In the genomic region with DNA sequence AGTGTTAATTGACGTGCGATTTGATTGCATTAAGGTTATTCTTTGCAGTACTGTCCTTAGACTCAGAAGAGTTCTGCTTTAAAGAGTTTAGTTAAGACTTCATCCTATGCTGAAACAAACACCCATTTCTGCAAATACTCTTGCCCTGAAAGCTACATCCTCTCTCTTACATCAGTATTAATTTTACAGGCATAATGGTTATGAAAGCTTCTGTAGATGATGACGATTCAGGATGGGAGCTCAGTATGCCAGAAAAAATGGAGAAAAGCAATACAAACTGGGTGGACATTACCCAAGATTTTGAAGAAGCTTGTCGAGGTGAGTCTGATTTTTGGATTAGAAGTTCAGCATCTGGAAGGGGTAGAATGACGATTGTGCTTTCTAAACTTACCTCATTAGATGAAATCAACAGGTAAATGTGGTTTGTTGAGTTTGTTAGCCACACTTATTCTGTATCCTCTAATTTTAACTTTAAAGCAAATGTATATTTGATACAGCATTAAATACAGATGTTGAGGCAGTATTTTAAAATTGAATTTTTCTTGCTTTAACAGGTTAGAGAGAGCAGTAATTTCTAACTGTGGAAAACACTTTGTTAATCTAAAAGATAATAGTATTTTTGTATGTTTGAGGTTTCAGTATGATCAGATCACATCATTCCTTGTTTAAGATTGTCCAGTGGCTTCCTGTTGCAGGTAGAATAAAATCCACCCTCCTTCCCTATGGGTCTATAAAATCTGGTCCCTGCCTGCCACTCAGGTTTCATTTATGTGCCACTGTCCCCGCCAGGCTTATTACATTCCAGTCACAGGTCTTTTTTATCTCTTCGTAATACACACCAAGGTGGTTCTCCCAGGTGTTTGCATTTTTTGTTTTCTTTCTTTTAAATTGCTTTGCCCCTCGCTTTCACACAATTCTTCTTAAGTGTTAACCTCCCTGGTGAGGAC, we compare ENCODE assay signal across 8 cellular contexts. TPM values are rescaled to one million over a fixed set of nuclear protein-coding genes. Genes with fewer than 3 reads are reported as not detected.
DNase-seq lines count a peak whose midpoint lies in the region; ATAC-seq and TF ChIP-seq lines count a peak whose summit lies in the region.

No MANE protein-coding gene starts in this region.

- no peak for ATAC-seq in GM19035 (IDR thresholded peaks at IDR 0.05; ENCODE audit: unreplicated experiment)

- peaks cover 41% of the 10 kb centered on the region for H3K36me3 ChIP-seq in SJSA1

- TF ChIP-seq CTCF in GM12865 (IDR thresholded peaks at IDR 0.05; ENCODE audit: insufficient read depth, low read depth, low read length, missing control alignments), result no peak
- no peak for TF ChIP-seq CTCF in fibroblast of pulmonary artery (IDR thresholded peaks at IDR 0.05; ENCODE audit: low read length, missing control alignments)

- H3K4me3 ChIP-seq in GM12865 (ENCODE audit: low read depth, low read length) (peak overlapping the region; percentile 77), SJSA1 (peak overlapping the region; percentile 85), fibroblast of pulmonary artery (replicated peaks; ENCODE audit: low read depth, low read length) (peak overlapping the region; percentile 83), skeletal muscle cell (ENCODE audit: low read depth, low read length) (peak overlapping the region; percentile 82)

- DNase-seq in GM12865 (ENCODE audit: low read depth) (no peak), SJSA1 (ENCODE audit: low read depth in 1 of 2, low spot score in 2 of 2) (no peak), fibroblast of pulmonary artery (ENCODE audit: low read depth) (peak; percentile 21), skeletal muscle cell (ENCODE audit: low read depth) (no peak), pons (ENCODE audit: low spot score) (no peak), NCI-H1694 (lab: John Stamatoyannopoulos, UW) (no peak)
- DNase-seq in activated CD4-positive, alpha-beta T cell treated with anti-CD3 and anti-CD28 coated beads for 4 hours, result no peak

- H3K4me1 ChIP-seq in SJSA1 (replicated peaks), result peaks cover 5% of the 10 kb centered on the region; the same call in 1 of the 2 replicates

- H3K9me3 ChIP-seq in SJSA1 (replicated peaks), result peaks cover 5% of the 10 kb centered on the region; the same call in 1 of the 2 replicates

- no peak overlapping the region; the same call in 1 of the 2 replicates for H3K27ac ChIP-seq in SJSA1

- H3K27me3 ChIP-seq in SJSA1 (replicated peaks), result no peaks in the 10 kb centered on the region

RNA-seq across cellular contexts. Expression of gene NAA35, which starts 1.3 kb away (rescaled TPM):
- 11.9 and 15.7 TPM in 2 replicates for total RNA-seq in SJSA1 (2014; rRNA removed; shearing (Covaris generic))
